1 cellular context compared by ENCODE assay signal in the genomic region with DNA sequence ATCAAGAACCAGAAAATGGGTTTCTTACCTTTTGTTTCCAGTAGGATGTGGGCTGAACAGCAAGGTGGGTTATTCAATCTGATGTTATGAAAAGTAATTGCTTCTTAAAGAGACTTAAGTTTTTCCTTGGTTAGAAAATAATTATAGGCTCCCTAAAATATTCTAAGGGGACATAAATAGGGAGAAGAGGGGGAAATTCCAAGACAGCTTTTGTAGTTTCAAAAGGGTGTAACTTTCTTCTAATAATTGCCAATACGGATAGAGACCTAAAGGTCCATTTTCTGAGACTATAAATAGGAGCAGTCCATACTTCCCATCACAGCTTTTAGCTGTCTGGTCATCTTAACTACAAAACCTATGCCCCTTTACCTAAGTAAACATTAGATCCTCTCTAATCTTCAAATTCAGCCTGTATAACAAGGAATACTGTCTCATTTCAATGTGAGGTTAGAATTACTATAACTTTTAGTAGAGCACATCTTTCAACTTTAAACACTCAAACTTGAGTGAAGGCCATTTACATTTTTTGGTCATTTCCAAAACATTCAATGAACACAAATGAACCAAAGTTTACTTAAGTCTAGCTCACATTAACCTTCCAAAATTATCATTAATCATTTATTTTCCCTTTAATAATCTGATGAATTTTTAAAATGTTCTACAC.
TF ChIP-seq lines count a peak whose summit lies in the region.

No MANE protein-coding gene starts in this region.

TF ChIP-seq in IMR-90, 13 proteins besides CTCF, POLR2A, EP300 and RAD21:
- TF ChIP-seq BHLHE40 (IDR thresholded peaks at IDR 0.05; ENCODE audit: low read depth, low read length) = no peak
- TF ChIP-seq MXI1 (IDR thresholded peaks at IDR 0.05; ENCODE audit: borderline replicate concordance, low read depth, low read length) = no peak
- TF ChIP-seq NFE2L2 (IDR thresholded peaks at IDR 0.05; ENCODE audit: low read depth, low read length) = no peak
- no peak for TF ChIP-seq FOS (IDR thresholded peaks at IDR 0.05; ENCODE audit: low read depth, low read length)
- TF ChIP-seq SMC3 (IDR thresholded peaks at IDR 0.05; ENCODE audit: low read depth, low read length) = no peak
- TF ChIP-seq CHD1 (IDR thresholded peaks at IDR 0.05; ENCODE audit: low read depth, low read length) = no peak
- no peak for TF ChIP-seq RFX5 (IDR thresholded peaks at IDR 0.05; ENCODE audit: low read depth, low read length)
- TF ChIP-seq RCOR1 (IDR thresholded peaks at IDR 0.05; ENCODE audit: insufficient replicate concordance, low read length) = no peak
